ENCODE assay signal across 7 cellular contexts in genomic region chr11:2531277-2531986, GRCh38.
A peak's percentile ranks its signal among the peaks of the same experiment; 100 is the strongest.
DNase-seq lines count a peak whose midpoint lies in the region; ATAC-seq and TF ChIP-seq lines count a peak whose summit lies in the region.

No MANE protein-coding gene starts in this region.

- no peak for TF ChIP-seq POLR2A in lower leg skin (IDR thresholded peaks at IDR 0.05)

- H3K27ac ChIP-seq in colonic mucosa: no peak overlapping the region

- H3K27me3 Mint-ChIP-seq in activated CD4-positive, alpha-beta T cell treated with anti-CD3 and anti-CD28 coated beads, Interleukin-2, amount 10 ng/mL, durations not matched to agents 24 days and 14 days: peaks cover 1% of the 10 kb centered on the region

- no peaks in the 10 kb centered on the region for H3K9me3 Mint-ChIP-seq in activated CD4-positive, alpha-beta T cell treated with anti-CD3 and anti-CD28 coated beads, Interleukin-2, amount 10 ng/mL, durations not matched to agents 24 days and 14 days

- peaks cover 18% of the 10 kb centered on the region for H3K4me1 Mint-ChIP-seq in activated CD4-positive, alpha-beta T cell treated with anti-CD3 and anti-CD28 coated beads, Interleukin-2, amount 10 ng/mL, durations not matched to agents 24 days and 14 days

- H3K27ac Mint-ChIP-seq in activated CD4-positive, alpha-beta T cell treated with anti-CD3 and anti-CD28 coated beads, Interleukin-2, amount 10 ng/mL, durations not matched to agents 24 days and 14 days: no peak overlapping the region

- no peaks in the 10 kb centered on the region for H3K36me3 Mint-ChIP-seq in activated CD4-positive, alpha-beta T cell treated with anti-CD3 and anti-CD28 coated beads, Interleukin-2, amount 10 ng/mL, durations not matched to agents 24 days and 14 days (ENCODE audit: low read depth)

- no peak overlapping the region for H3K9ac ChIP-seq in colonic mucosa (ENCODE audit: low read depth in 2 of 2, low read length in 2 of 2)

- peaks cover 7% of the 10 kb centered on the region for H3K4me1 ChIP-seq in colonic mucosa

- no peak overlapping the region for H3K4me3 Mint-ChIP-seq in activated CD4-positive, alpha-beta T cell treated with anti-CD3 and anti-CD28 coated beads, Interleukin-2, amount 10 ng/mL, durations not matched to agents 24 days and 14 days

- H3K9me3 ChIP-seq in colonic mucosa: no peaks in the 10 kb centered on the region

- H3K27me3 ChIP-seq in colonic mucosa: no peaks in the 10 kb centered on the region

- 29 to 33% methylated on average over 13 to 14 of the region's 14 CpGs for WGBS in lower leg skin, 2 donors

- DNase-seq in NCI-H128 (lab: John Stamatoyannopoulos, UW; ENCODE audit: unreplicated experiment) (peak; percentile 12), colonic mucosa (peak; percentile 80), lower leg skin (ENCODE audit: low spot score in 2 of 2) (peak; percentile 49 to 94)
- peak; percentile 90 for DNase-seq in activated CD4-positive, alpha-beta T cell treated with anti-CD3 and anti-CD28 coated beads, Interleukin-2, amount 10 ng/mL, durations not matched to agents 24 days and 14 days
- peak in 2 of 3 donors; percentile 51 to 53 for DNase-seq in stimulated activated CD4-positive, alpha-beta T cell treated with anti-CD3 and anti-CD28 coated beads, TNF-alpha, amount 100 ng/mL, for 48 hours (ENCODE audit: low read depth in 3 of 3)

- no peak for ATAC-seq in GM19035 (IDR thresholded peaks at IDR 0.05; ENCODE audit: unreplicated experiment)

- H3K4me3 ChIP-seq in colonic mucosa (no peak overlapping the region), lower leg skin (ENCODE audit: low read depth, poor library complexity, severe bottlenecking) (no peak overlapping the region)

- intact Hi-C loops in activated CD4-positive, alpha-beta T cell treated with anti-CD3 and anti-CD28 coated beads, Interleukin-2, amount 10 ng/mL, durations not matched to agents 24 days and 14 days (cut with micrococcal nuclease): loop anchor here (1.0 to 10.0 kb wide), 3 partner anchors 89 to 227 kb away; partner anchors contain the start of genes C11orf21, TRPM5 and TSPAN32
- intact Hi-C loops in colonic mucosa (cut with DNase I) (loop anchor here (1.0 kb wide), 1 partner anchor 103 kb away; no protein-coding TSS in a partner anchor), lower leg skin (cut with DNase I; ENCODE audit: low total_unique reads) (loop anchor here (2.0 to 10.0 kb wide), 3 partner anchors 103 to 563 kb away; partner anchors contain the start of genes C11orf21 and TSPAN32)

- TF ChIP-seq CTCF in GM12873 (IDR thresholded peaks at IDR 0.05; ENCODE audit: insufficient read depth, low read depth, low read length, missing control alignments) (peak; percentile 95), colonic mucosa (IDR thresholded peaks at IDR 0.05) (peak; percentile 96), lower leg skin (IDR thresholded peaks at IDR 0.05) (peak in 1 of 3 donors; percentile 83)

- no peaks in the 10 kb centered on the region for H3K36me3 ChIP-seq in colonic mucosa

Comparison
In these comparisons a context has a peak if more than half of its experiments do, and no peak if none do; other contexts are left out.
1. DNase-seq: peak in every context shown above with its lines; median percentile 90 in activated CD4-positive, alpha-beta T cell treated with anti-CD3 and anti-CD28 coated beads, Interleukin-2, amount 10 ng/mL, durations not matched to agents 24 days and 14 days; 80 in colonic mucosa; 72 in lower leg skin; 52 in stimulated activated CD4-positive, alpha-beta T cell treated with anti-CD3 and anti-CD28 coated beads, TNF-alpha, amount 100 ng/mL, for 48 hours; 12 in NCI-H128.